ENCODE assay signal across 2 cellular contexts in the genomic region with DNA sequence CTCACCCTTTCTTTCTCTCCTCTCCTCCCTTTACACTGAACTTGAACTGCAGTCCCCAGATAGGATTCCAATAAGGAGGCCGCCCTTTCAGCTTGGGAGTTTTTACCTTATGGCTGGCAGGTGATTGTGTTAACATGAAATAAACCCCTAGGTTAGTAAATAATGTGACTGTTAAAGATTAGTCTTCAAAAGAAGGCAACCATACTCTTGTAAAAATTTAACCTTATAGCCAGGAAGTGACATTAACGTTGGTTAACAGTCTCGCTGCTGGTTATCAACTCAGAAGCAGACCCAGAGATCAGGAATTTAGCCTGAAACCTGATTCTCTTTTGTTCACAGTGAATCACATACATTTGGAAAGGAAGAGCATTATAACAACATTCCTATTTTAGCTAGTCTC.
TF ChIP-seq lines count a peak whose summit lies in the region.

No MANE protein-coding gene starts in this region.

TF ChIP-seq in A549, 52 proteins besides CTCF, POLR2A, EP300 and RAD21:
- TF ChIP-seq MAZ (IDR thresholded peaks at IDR 0.05; ENCODE audit: borderline replicate concordance, low read depth, low read length) (no peak), FOXS1 (CRISPR knock-in tag; IDR thresholded peaks at IDR 0.05) (no peak), SMC3 (IDR thresholded peaks at IDR 0.05) (no peak), SREBF2 (IDR thresholded peaks at IDR 0.05) (no peak), ESRRA (IDR thresholded peaks at IDR 0.05; ENCODE audit: borderline replicate concordance, low read length) (no peak), ZSCAN20 (CRISPR knock-in tag; IDR thresholded peaks at IDR 0.05) (no peak), EHMT2 (IDR thresholded peaks at IDR 0.05; ENCODE audit: low read depth) (no peak)
- TF ChIP-seq, protein P1, sequence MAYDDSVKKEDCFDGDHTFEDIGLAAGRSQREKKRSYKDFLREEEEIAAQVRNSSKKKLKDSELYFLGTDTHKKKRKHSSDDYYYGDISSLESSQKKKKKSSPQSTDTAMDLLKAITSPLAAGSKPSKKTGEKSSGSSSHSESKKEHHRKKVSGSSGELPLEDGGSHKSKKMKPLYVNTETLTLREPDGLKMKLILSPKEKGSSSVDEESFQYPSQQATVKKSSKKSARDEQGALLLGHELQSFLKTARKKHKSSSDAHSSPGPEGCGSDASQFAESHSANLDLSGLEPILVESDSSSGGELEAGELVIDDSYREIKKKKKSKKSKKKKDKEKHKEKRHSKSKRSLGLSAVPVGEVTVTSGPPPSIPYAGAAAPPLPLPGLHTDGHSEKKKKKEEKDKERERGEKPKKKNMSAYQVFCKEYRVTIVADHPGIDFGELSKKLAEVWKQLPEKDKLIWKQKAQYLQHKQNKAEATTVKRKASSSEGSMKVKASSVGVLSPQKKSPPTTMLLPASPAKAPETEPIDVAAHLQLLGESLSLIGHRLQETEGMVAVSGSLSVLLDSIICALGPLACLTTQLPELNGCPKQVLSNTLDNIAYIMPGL (CRISPR knock-in tag; IDR thresholded peaks at IDR 0.05; ENCODE audit: borderline replicate concordance) = no peak
- TF ChIP-seq, protein P2, sequence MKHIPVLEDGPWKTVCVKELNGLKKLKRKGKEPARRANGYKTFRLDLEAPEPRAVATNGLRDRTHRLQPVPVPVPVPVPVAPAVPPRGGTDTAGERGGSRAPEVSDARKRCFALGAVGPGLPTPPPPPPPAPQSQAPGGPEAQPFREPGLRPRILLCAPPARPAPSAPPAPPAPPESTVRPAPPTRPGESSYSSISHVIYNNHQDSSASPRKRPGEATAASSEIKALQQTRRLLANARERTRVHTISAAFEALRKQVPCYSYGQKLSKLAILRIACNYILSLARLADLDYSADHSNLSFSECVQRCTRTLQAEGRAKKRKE (CRISPR knock-in tag; IDR thresholded peaks at IDR 0.05; ENCODE audit: low read depth) = no peak
- TF ChIP-seq, protein P3, sequence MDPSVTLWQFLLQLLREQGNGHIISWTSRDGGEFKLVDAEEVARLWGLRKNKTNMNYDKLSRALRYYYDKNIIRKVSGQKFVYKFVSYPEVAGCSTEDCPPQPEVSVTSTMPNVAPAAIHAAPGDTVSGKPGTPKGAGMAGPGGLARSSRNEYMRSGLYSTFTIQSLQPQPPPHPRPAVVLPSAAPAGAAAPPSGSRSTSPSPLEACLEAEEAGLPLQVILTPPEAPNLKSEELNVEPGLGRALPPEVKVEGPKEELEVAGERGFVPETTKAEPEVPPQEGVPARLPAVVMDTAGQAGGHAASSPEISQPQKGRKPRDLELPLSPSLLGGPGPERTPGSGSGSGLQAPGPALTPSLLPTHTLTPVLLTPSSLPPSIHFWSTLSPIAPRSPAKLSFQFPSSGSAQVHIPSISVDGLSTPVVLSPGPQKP (IDR thresholded peaks at IDR 0.05; ENCODE audit: low read depth, low read length) = no peak
TF ChIP-seq in A549: peak in this region for 0.

TF ChIP-seq in H1, 55 proteins besides CTCF, POLR2A, EP300 and RAD21:
- TF ChIP-seq, protein P4, sequence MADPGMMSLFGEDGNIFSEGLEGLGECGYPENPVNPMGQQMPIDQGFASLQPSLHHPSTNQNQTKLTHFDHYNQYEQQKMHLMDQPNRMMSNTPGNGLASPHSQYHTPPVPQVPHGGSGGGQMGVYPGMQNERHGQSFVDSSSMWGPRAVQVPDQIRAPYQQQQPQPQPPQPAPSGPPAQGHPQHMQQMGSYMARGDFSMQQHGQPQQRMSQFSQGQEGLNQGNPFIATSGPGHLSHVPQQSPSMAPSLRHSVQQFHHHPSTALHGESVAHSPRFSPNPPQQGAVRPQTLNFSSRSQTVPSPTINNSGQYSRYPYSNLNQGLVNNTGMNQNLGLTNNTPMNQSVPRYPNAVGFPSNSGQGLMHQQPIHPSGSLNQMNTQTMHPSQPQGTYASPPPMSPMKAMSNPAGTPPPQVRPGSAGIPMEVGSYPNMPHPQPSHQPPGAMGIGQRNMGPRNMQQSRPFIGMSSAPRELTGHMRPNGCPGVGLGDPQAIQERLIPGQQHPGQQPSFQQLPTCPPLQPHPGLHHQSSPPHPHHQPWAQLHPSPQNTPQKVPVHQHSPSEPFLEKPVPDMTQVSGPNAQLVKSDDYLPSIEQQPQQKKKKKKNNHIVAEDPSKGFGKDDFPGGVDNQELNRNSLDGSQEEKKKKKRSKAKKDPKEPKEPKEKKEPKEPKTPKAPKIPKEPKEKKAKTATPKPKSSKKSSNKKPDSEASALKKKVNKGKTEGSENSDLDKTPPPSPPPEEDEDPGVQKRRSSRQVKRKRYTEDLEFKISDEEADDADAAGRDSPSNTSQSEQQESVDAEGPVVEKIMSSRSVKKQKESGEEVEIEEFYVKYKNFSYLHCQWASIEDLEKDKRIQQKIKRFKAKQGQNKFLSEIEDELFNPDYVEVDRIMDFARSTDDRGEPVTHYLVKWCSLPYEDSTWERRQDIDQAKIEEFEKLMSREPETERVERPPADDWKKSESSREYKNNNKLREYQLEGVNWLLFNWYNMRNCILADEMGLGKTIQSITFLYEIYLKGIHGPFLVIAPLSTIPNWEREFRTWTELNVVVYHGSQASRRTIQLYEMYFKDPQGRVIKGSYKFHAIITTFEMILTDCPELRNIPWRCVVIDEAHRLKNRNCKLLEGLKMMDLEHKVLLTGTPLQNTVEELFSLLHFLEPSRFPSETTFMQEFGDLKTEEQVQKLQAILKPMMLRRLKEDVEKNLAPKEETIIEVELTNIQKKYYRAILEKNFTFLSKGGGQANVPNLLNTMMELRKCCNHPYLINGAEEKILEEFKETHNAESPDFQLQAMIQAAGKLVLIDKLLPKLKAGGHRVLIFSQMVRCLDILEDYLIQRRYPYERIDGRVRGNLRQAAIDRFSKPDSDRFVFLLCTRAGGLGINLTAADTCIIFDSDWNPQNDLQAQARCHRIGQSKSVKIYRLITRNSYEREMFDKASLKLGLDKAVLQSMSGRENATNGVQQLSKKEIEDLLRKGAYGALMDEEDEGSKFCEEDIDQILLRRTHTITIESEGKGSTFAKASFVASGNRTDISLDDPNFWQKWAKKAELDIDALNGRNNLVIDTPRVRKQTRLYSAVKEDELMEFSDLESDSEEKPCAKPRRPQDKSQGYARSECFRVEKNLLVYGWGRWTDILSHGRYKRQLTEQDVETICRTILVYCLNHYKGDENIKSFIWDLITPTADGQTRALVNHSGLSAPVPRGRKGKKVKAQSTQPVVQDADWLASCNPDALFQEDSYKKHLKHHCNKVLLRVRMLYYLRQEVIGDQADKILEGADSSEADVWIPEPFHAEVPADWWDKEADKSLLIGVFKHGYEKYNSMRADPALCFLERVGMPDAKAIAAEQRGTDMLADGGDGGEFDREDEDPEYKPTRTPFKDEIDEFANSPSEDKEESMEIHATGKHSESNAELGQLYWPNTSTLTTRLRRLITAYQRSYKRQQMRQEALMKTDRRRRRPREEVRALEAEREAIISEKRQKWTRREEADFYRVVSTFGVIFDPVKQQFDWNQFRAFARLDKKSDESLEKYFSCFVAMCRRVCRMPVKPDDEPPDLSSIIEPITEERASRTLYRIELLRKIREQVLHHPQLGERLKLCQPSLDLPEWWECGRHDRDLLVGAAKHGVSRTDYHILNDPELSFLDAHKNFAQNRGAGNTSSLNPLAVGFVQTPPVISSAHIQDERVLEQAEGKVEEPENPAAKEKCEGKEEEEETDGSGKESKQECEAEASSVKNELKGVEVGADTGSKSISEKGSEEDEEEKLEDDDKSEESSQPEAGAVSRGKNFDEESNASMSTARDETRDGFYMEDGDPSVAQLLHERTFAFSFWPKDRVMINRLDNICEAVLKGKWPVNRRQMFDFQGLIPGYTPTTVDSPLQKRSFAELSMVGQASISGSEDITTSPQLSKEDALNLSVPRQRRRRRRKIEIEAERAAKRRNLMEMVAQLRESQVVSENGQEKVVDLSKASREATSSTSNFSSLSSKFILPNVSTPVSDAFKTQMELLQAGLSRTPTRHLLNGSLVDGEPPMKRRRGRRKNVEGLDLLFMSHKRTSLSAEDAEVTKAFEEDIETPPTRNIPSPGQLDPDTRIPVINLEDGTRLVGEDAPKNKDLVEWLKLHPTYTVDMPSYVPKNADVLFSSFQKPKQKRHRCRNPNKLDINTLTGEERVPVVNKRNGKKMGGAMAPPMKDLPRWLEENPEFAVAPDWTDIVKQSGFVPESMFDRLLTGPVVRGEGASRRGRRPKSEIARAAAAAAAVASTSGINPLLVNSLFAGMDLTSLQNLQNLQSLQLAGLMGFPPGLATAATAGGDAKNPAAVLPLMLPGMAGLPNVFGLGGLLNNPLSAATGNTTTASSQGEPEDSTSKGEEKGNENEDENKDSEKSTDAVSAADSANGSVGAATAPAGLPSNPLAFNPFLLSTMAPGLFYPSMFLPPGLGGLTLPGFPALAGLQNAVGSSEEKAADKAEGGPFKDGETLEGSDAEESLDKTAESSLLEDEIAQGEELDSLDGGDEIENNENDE (IDR thresholded peaks at IDR 0.05; ENCODE audit: insufficient replicate concordance, low read length) = peak; percentile 20
- TF ChIP-seq EZH2 (IDR thresholded peaks at IDR 0.05; ENCODE audit: low read depth, low read length, severe bottlenecking) (no peak), SIX5 (IDR thresholded peaks at IDR 0.05; ENCODE audit: low read depth, low read length) (no peak)
